In genomic region chr19:13573268-13573667, GRCh38 we compare ENCODE assay signal across 1 cellular context.
TF ChIP-seq lines count a peak whose summit lies in the region.

No MANE protein-coding gene starts in this region.

TF ChIP-seq in IMR-90, 13 proteins besides CTCF, POLR2A, EP300 and RAD21 (continued from another document):
- TF ChIP-seq SMC3 (IDR thresholded peaks at IDR 0.05; ENCODE audit: low read depth, low read length) = no peak
